ENCODE assay signal across 8 cellular contexts in the genomic region with DNA sequence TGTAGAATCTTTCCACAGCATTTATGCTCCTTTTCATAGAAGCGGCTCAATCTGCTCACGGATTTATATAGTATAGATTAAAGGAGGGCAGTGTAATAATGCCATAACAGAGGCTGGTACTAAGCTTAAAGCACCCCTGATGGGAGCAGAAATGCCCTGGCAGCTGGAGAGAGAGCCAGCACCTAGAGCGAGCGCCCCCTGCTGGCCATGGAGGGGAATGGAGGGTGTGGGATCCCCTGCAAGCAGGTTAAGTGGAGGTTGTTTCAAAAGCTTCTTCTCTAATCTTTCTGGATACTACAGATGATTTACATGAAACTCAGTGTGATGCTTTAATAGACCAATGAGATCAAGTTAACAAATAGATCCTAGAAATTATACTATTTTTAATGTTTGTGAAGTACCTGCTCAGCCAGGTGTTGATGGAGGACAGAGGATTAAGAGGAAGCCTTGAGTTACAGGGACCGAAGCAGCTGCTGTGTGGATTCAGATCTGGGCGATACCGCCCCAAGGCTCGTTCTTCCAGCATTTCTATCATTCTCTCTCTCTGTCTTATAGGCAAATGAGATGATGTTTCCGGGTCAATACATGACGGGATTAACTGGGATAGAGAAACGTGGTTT.
A peak's percentile ranks its signal among the peaks of the same experiment; 100 is the strongest.
DNase-seq lines count a peak whose midpoint lies in the region; ATAC-seq lines count a peak whose summit lies in the region.

No MANE protein-coding gene starts in this region.

- H3K9me3 ChIP-seq in right cardiac atrium (ENCODE audit: control insufficient read depth, low read length): no peaks in the 10 kb centered on the region

- 53% methylated on average over 11 of the region's 11 CpGs for WGBS in right cardiac atrium

- ATAC-seq in HG02642 (IDR thresholded peaks at IDR 0.05; ENCODE audit: poor library complexity, unreplicated experiment) (peak; percentile 55), right cardiac atrium (peak; percentile 38 to 55), HG03571 (IDR thresholded peaks at IDR 0.05; ENCODE audit: unreplicated experiment) (no peak), GM19324 (IDR thresholded peaks at IDR 0.05; ENCODE audit: low FRiP score, unreplicated experiment) (no peak)

- H3K4me3 ChIP-seq in right cardiac atrium (ENCODE audit: low read length): no peak overlapping the region

- H3K4me1 ChIP-seq in right cardiac atrium (ENCODE audit: control insufficient read depth, insufficient read depth, low read length): no peaks in the 10 kb centered on the region

- DNase-seq in GM04504 (ENCODE audit: low read depth) (peak; percentile 6), SHP77 (lab: John Stamatoyannopoulos, UW) (peak; percentile 45 to 52), right cardiac atrium (peak; percentile 28 to 66 (median 61))
- DNase-seq in activated naive CD4-positive, alpha-beta T cell treated with anti-CD3 and anti-CD28 coated beads, Interleukin-2, amount 50 U/mL, for 16 hours: peak; percentile 31
- DNase-seq in stimulated activated CD4-positive, alpha-beta T cell treated with anti-CD3 and anti-CD28 coated beads, Interleukin-2, amount 100 ng/mL, for 24 hours: peak; percentile 61 to 72

- peaks cover 2% of the 10 kb centered on the region for H3K27me3 ChIP-seq in right cardiac atrium (ENCODE audit: control insufficient read depth, insufficient read depth)

- intact Hi-C loops in right cardiac atrium (cut with DNase I): no loop called here

- H3K27ac ChIP-seq in right cardiac atrium (ENCODE audit: low read length): no peak overlapping the region

Comparison
In these comparisons a context has a peak if more than half of its experiments do, and no peak if none do; other contexts are left out.
1. DNase-seq: peak in every context shown above with its lines; median percentile 66 in stimulated activated CD4-positive, alpha-beta T cell treated with anti-CD3 and anti-CD28 coated beads, Interleukin-2, amount 100 ng/mL, for 24 hours; 61 in right cardiac atrium; 48 in SHP77; 31 in activated naive CD4-positive, alpha-beta T cell treated with anti-CD3 and anti-CD28 coated beads, Interleukin-2, amount 50 U/mL, for 16 hours; 6 in GM04504.
2. ATAC-seq: peak in HG02642 (single experiment) and right cardiac atrium (2 of 2); none in HG03571 (single experiment) and GM19324 (single experiment).